22 cellular contexts compared by ENCODE assay signal in genomic region chr1:208249300-208249699, GRCh38.
"Had no signal": no experiment of that assay in that cellular context is flagged by ENCODE, and none has a peak within 500 bp of the region (broad histone marks: within the 10 kb centered on the region; RNA-seq: fewer than 3 reads in every experiment).

No MANE protein-coding gene starts in this region.

- H3K27me3 ChIP-seq: adrenal gland, breast epithelium had no signal

- DNase-seq: activated CD4-positive, alpha-beta T cell treated with anti-CD3 and anti-CD28 coated beads for 48 hours; activated CD4-positive, alpha-beta T cell treated with anti-CD3 and anti-CD28 coated beads, Interleukin-2, amount 50 U/mL, for 4 hours; activated CD4-positive, CD25-positive, alpha-beta regulatory T cell treated with anti-CD3 and anti-CD28 coated beads, Interleukin-2, amount 50 U/mL, for 72 hours; activated CD8-positive, alpha-beta memory T cell treated with anti-CD3 and anti-CD28 coated beads, Interleukin-2, amount 50 U/mL, for 48 hours; activated CD8-positive, alpha-beta T cell treated with anti-CD3 and anti-CD28 coated beads, Interleukin-2, amount 10 ng/mL, durations not matched to agents 7 days and 5 days; activated naive CD4-positive, alpha-beta T cell treated with anti-CD3 and anti-CD28 coated beads, Interleukin-2, amount 50 U/mL, for 16 hours; activated naive CD8-positive, alpha-beta T cell treated with anti-CD3 and anti-CD28 coated beads, Interleukin-2, amount 10 ng/mL, durations not matched to agents 7 days and 5 days; activated T-cell treated with anti-CD3 and anti-CD28 coated beads, Interleukin-2, amount 50 U/mL, for 1 hour; adrenal gland; central memory CD4-positive, alpha-beta T cell; KG1; NCI-H1048; NCI-H1417; NCI-H1930; NCI-H2171 treated with DMSO at 0.1 percent for 48 hours; NCI-H345; NCI-H510A treated with DMSO at 0.1 percent for 48 hours; NCI-H69; PC-9; SHP77 treated with DMSO at 0.1 percent for 48 hours had no signal

- H3K4me3 ChIP-seq: adrenal gland, breast epithelium, PC-9 had no signal

- H3K36me3 ChIP-seq: adrenal gland, breast epithelium had no signal

- H3K4me1 ChIP-seq: breast epithelium had no signal

- ATAC-seq: activated CD8-positive, alpha-beta T cell treated with anti-CD3 and anti-CD28 coated beads, Interleukin-2, amount 10 ng/mL, durations not matched to agents 7 days and 5 days; WTC11 had no signal

- H3K27ac ChIP-seq: adrenal gland, breast epithelium, PC-9 had no signal

- H3K4me2 ChIP-seq: PC-9 had no signal

- H3K9me3 ChIP-seq: adrenal gland, breast epithelium had no signal
